In the genomic region with DNA sequence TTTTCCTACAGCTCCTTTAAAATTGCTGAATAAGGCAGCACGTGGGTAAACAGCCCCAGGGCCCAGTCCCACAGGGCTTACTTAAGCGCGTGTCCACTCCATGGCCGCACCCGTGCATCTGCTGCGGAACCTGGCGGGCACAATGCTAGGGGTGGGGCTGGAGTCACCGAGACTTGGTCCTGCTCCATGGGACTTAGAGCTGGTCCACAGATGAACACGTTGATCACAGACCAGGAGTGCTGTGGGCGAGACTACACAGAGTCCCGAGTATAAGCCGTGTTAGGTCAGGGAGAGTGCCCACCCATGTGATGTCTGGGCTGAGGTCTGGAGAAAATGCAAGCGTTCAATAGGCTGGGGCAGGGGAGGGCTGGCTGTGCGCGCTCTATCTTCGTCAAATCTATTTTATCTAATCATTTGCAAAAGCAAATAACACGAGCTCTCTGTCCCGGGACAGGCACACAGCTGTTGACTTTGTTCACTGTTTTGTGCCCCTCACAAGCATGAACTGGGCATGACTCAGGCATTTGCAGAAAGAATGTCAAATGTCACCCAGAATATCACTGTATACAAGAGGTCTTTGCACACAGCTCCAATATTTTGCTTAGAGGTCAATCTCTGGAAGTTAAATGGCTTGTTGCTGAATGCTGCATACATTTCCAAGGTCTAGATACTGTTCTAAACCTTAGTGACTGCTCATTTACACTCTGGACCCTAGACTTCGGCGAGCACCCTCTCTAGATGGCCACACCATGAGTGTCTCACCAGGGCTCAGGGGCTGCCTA, we compare ENCODE assay signal across 9 cellular contexts.
DNase-seq lines count a peak whose midpoint lies in the region; ATAC-seq and TF ChIP-seq lines count a peak whose summit lies in the region.
"Had no signal": no experiment of that assay in that cellular context is flagged by ENCODE, and none has a peak within 500 bp of the region (broad histone marks: within the 10 kb centered on the region; RNA-seq: fewer than 3 reads in every experiment).

No MANE protein-coding gene starts in this region.

- TF ChIP-seq CTCF in 22Rv1 (IDR thresholded peaks at IDR 0.05) (no peak), body of pancreas (IDR thresholded peaks at IDR 0.05) (no peak), A673 (conservative IDR thresholded peaks at IDR 0.05; ENCODE audit: low read depth, low read length) (no peak)

- H3K4me3 Mint-ChIP-seq in activated CD8-positive, alpha-beta memory T cell treated with anti-CD3 and anti-CD28 coated beads, Interleukin-2, amount 10 ng/mL, durations not matched to agents 7 days and 5 days = no peak overlapping the region
- H3K4me3 Mint-ChIP-seq: activated CD8-positive, alpha-beta T cell treated with anti-CD3 and anti-CD28 coated beads for 36 hours had no signal

- H3K9me3 ChIP-seq in Karpas-422 (ENCODE audit: low read length) (no peaks in the 10 kb centered on the region), body of pancreas (no peaks in the 10 kb centered on the region), mucosa of rectum (ENCODE audit: control insufficient read depth in 2 of 2, low read length in 2 of 2) (no peaks in the 10 kb centered on the region), A673 (ENCODE audit: low read depth, low read length, poor library complexity, severe bottlenecking) (no peaks in the 10 kb centered on the region)

- no peaks in the 10 kb centered on the region for H3K9me2 ChIP-seq in Karpas-422 (replicated peaks; ENCODE audit: insufficient read depth, low read length)

- no peaks in the 10 kb centered on the region for H3K27me3 Mint-ChIP-seq in activated CD8-positive, alpha-beta memory T cell treated with anti-CD3 and anti-CD28 coated beads, Interleukin-2, amount 10 ng/mL, durations not matched to agents 7 days and 5 days
- H3K27me3 Mint-ChIP-seq: activated CD8-positive, alpha-beta T cell treated with anti-CD3 and anti-CD28 coated beads for 36 hours had no signal

- POLR2A ChIA-PET in A673 (lab: Charles Lee; ENCODE audit: low non-redundant PET) = no interaction called here

- H3K4me3 ChIP-seq in Karpas-422 (ENCODE audit: low read length) = peak overlapping the region; percentile 55
- H3K4me3 ChIP-seq in body of pancreas = no peak overlapping the region
- no peak overlapping the region for H3K4me3 ChIP-seq in mucosa of rectum (ENCODE audit: low read length in 2 of 2)
- H3K4me3 ChIP-seq in A673 (ENCODE audit: low read depth, low read length, poor library complexity, severe bottlenecking) = no peak overlapping the region

- intact Hi-C loops in body of pancreas (cut with DNase I) = no loop called here
- intact Hi-C loops in A673 (cut with micrococcal nuclease; ENCODE audit: unreplicated experiment) = no loop called here

- no peak overlapping the region for H3K27ac Mint-ChIP-seq in activated CD8-positive, alpha-beta memory T cell treated with anti-CD3 and anti-CD28 coated beads, Interleukin-2, amount 10 ng/mL, durations not matched to agents 7 days and 5 days
- H3K27ac Mint-ChIP-seq: activated CD8-positive, alpha-beta T cell treated with anti-CD3 and anti-CD28 coated beads for 36 hours had no signal

- H3K9ac ChIP-seq in Karpas-422 (ENCODE audit: low read length) (peak overlapping the region; percentile 73), mucosa of rectum (ENCODE audit: low read depth in 1 of 2, low read length in 2 of 2) (peak overlapping the region in 1 of 2 donors; percentile 19)

- peaks cover 4% of the 10 kb centered on the region for H3K4me1 Mint-ChIP-seq in activated CD8-positive, alpha-beta memory T cell treated with anti-CD3 and anti-CD28 coated beads, Interleukin-2, amount 10 ng/mL, durations not matched to agents 7 days and 5 days

- no peaks in the 10 kb centered on the region for H3K79me2 ChIP-seq in Karpas-422 (ENCODE audit: low read length)

- DNase-seq in Karpas-422 (peak; percentile 87), body of pancreas (peak in 3 of 4 donors; percentile 37 to 53 (median 44)), A673 (ENCODE audit: low spot score) (no peak), NCI-H1092 treated with DMSO at 0.1 percent for 48 hours (lab: John Stamatoyannopoulos, UW) (no peak), NCI-H1436 treated with DMSO at 0.1 percent for 48 hours (lab: John Stamatoyannopoulos, UW) (no peak)
- DNase-seq in activated CD8-positive, alpha-beta memory T cell treated with anti-CD3 and anti-CD28 coated beads, Interleukin-2, amount 10 ng/mL, durations not matched to agents 7 days and 5 days = no peak
- DNase-seq: activated CD8-positive, alpha-beta T cell treated with anti-CD3 and anti-CD28 coated beads for 36 hours had no signal

- CTCF ChIA-PET in A673 (lab: Charles Lee) = no interaction called here
- CTCF ChIA-PET in activated CD8-positive, alpha-beta memory T cell treated with anti-CD3 and anti-CD28 coated beads, Interleukin-2, amount 10 ng/mL, durations not matched to agents 7 days and 5 days (lab: Charles Lee) = no interaction called here

- H3K27me3 ChIP-seq in Karpas-422 (ENCODE audit: low read length) (no peaks in the 10 kb centered on the region), body of pancreas (no peaks in the 10 kb centered on the region), mucosa of rectum (ENCODE audit: control insufficient read depth in 2 of 2, insufficient read depth in 2 of 2, low read length in 2 of 2) (no peaks in the 10 kb centered on the region), A673 (replicated peaks; ENCODE audit: insufficient read depth, low read depth, low read length, poor library complexity) (no peaks in the 10 kb centered on the region)

- H3K4me1 ChIP-seq in Karpas-422 (ENCODE audit: low read length) = peaks cover 55% of the 10 kb centered on the region
- H3K4me1 ChIP-seq in body of pancreas = peaks cover 15% of the 10 kb centered on the region
- peaks cover 5 to 7% of the 10 kb centered on the region in 2 donors for H3K4me1 ChIP-seq in mucosa of rectum (ENCODE audit: control insufficient read depth in 2 of 2, insufficient read depth in 2 of 2, low read length in 2 of 2)
- H3K4me1 ChIP-seq in A673 (ENCODE audit: insufficient read depth, low read length, poor library complexity, severe bottlenecking) = no peaks in the 10 kb centered on the region

- peak overlapping the region; percentile 72 for H3K4me2 ChIP-seq in Karpas-422 (ENCODE audit: low read depth, low read length, poor library complexity, severe bottlenecking)

- peak; percentile 76 for ATAC-seq in body of pancreas
- no peak for ATAC-seq in activated CD8-positive, alpha-beta memory T cell treated with anti-CD3 and anti-CD28 coated beads, Interleukin-2, amount 10 ng/mL, durations not matched to agents 7 days and 5 days

- no peak for TF ChIP-seq POLR2A in body of pancreas (IDR thresholded peaks at IDR 0.05)

- H4K20me1 ChIP-seq in Karpas-422 (ENCODE audit: insufficient read depth, low read depth, low read length) = no peaks in the 10 kb centered on the region

- no TSS peak for BruUV-seq in A673 (replicated peaks; lab: Mats Ljungman, UMichigan)

- H3K36me3 Mint-ChIP-seq in activated CD8-positive, alpha-beta memory T cell treated with anti-CD3 and anti-CD28 coated beads, Interleukin-2, amount 10 ng/mL, durations not matched to agents 7 days and 5 days = no peaks in the 10 kb centered on the region

- WGBS in body of pancreas, 2 donors = 37 to 39% methylated on average over 18 to 20 of the region's 20 CpGs

- H2AFZ ChIP-seq in Karpas-422 (ENCODE audit: low read length) = peak overlapping the region; percentile 22; the same call in 1 of the 2 replicates

- no peaks in the 10 kb centered on the region for H3K36me3 ChIP-seq in Karpas-422 (ENCODE audit: insufficient read depth, low read length)
- H3K36me3 ChIP-seq in body of pancreas (replicated peaks in 1 of 2; ENCODE audit: insufficient read depth in 1 of 2, low read depth in 2 of 2) = no peaks in the 10 kb centered on the region
- H3K36me3 ChIP-seq in mucosa of rectum (ENCODE audit: control insufficient read depth in 2 of 2, insufficient read depth in 2 of 2, low read length in 2 of 2) = no peaks in the 10 kb centered on the region
- H3K36me3 ChIP-seq in A673 (ENCODE audit: insufficient read depth, low read length, poor library complexity, severe bottlenecking) = no peaks in the 10 kb centered on the region

- H3K27ac ChIP-seq in 22Rv1 (peak overlapping the region; percentile 15), Karpas-422 (ENCODE audit: low read length) (peak overlapping the region; percentile 96), body of pancreas (peak overlapping the region in 3 of 4 donors; percentile 46 to 61 (median 53)), mucosa of rectum (ENCODE audit: low read depth in 2 of 2, low read length in 2 of 2) (peak overlapping the region; percentile 28 to 46), A673 (ENCODE audit: low read depth, low read length, poor library complexity, severe bottlenecking) (no peak overlapping the region)

- H3K9me3 Mint-ChIP-seq in activated CD8-positive, alpha-beta memory T cell treated with anti-CD3 and anti-CD28 coated beads, Interleukin-2, amount 10 ng/mL, durations not matched to agents 7 days and 5 days (ENCODE audit: low read depth) = no peaks in the 10 kb centered on the region

Comparison
In these comparisons a context has a peak if more than half of its experiments do, and no peak if none do; other contexts are left out.
1. DNase-seq: peak in Karpas-422 (single experiment) and body of pancreas (3 of 4); none in A673 (single experiment), activated CD8-positive, alpha-beta memory T cell treated with anti-CD3 and anti-CD28 coated beads, Interleukin-2, amount 10 ng/mL, durations not matched to agents 7 days and 5 days (single experiment), NCI-H1092 treated with DMSO at 0.1 percent for 48 hours (single experiment) and NCI-H1436 treated with DMSO at 0.1 percent for 48 hours (single experiment).